ENCODE assay signal across 8 cellular contexts in the genomic region with DNA sequence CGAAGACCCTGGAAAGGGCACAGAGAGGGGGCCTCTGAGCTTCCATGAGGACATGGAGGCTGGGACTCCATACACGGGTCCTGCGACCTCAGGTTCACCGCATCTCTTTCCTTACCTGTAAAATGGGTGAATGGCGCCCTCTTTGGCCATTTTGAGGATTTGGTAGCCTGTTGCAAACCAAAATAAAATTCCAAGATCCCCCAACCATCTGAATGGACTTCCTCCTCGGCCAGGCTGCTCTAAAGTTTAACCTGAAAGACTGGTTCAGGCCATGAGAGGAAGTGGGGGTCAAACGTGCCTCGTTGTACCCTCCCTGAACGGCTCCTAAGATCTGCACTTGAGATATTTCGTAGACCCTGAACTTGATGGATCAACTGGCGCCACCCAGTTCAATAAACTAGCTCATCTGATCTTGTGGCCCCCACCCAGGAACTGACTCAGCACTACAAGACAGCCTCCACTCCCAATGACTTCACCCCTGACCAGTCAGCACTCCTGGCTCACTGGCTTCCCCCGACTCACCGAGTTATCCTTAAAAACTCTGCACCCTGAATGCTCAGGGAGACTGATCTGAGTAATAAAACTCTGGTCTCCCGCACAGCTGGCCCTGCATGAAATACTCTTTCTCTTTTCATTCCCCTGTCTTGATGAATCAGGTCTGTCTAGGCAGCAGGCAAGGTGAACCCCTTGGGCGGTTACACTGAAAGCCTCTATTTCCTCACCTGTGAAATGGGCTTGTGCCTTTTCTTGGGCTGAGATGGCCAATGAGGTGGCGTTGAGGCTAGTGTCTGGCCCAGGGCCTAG. TPM values are rescaled to one million over a fixed set of nuclear protein-coding genes. Genes with fewer than 3 reads are reported as not detected.
DNase-seq lines count a peak whose midpoint lies in the region; ATAC-seq and TF ChIP-seq lines count a peak whose summit lies in the region.

No MANE protein-coding gene starts in this region.

- H3K36me3 Mint-ChIP-seq in osteocyte (ENCODE audit: unreplicated experiment), result no peaks in the 10 kb centered on the region
- H3K36me3 Mint-ChIP-seq in activated T-helper 2 cell treated with anti-CD3 and anti-CD28 coated beads, Interferon-gamma antibody, Interleukin-2, Interleukin-4, amounts not matched to agents 10 μg/mL and 5 μg/mL and 100 μg/mL, durations not matched to agents 14 hours and 24 hours and 36 hours (ENCODE audit: low read depth), result no peaks in the 10 kb centered on the region

- peaks cover 2% of the 10 kb centered on the region for H3K27me3 Mint-ChIP-seq in osteocyte (ENCODE audit: unreplicated experiment)
- no peaks in the 10 kb centered on the region for H3K27me3 Mint-ChIP-seq in activated T-helper 2 cell treated with anti-CD3 and anti-CD28 coated beads, Interferon-gamma antibody, Interleukin-2, Interleukin-4, amounts not matched to agents 10 μg/mL and 5 μg/mL and 100 μg/mL, durations not matched to agents 14 hours and 24 hours and 36 hours (ENCODE audit: low read depth)

- no peak overlapping the region for H3K27ac Mint-ChIP-seq in osteocyte (ENCODE audit: unreplicated experiment)
- no peak overlapping the region for H3K27ac Mint-ChIP-seq in activated T-helper 2 cell treated with anti-CD3 and anti-CD28 coated beads, Interferon-gamma antibody, Interleukin-2, Interleukin-4, amounts not matched to agents 10 μg/mL and 5 μg/mL and 100 μg/mL, durations not matched to agents 14 hours and 24 hours and 36 hours

- ATAC-seq in HG02981 (IDR thresholded peaks at IDR 0.05; ENCODE audit: unreplicated experiment) (no peak), GM18511 (IDR thresholded peaks at IDR 0.05; ENCODE audit: unreplicated experiment) (no peak)

- DNase-seq in GM10248 (ENCODE audit: extremely low spot score), result peak; percentile 67
- DNase-seq in MG63, result peak; percentile 90
- peak; percentile 22 to 47 for DNase-seq in dermis microvascular lymphatic vessel endothelial cell (ENCODE audit: low read depth in 2 of 2)
- DNase-seq in osteocyte (ENCODE audit: extremely low spot score, unreplicated experiment), result no peak
- DNase-seq in NCI-H774 (lab: John Stamatoyannopoulos, UW), result no peak
- no peak for DNase-seq in activated T-helper 2 cell treated with anti-CD3 and anti-CD28 coated beads, Interferon-gamma antibody, Interleukin-2, Interleukin-4, amounts not matched to agents 10 μg/mL and 5 μg/mL and 100 μg/mL, durations not matched to agents 14 hours and 24 hours and 36 hours (ENCODE audit: low spot score)

- TF ChIP-seq CTCF in GM10248 (IDR thresholded peaks at IDR 0.05; ENCODE audit: control extremely low read depth, extremely low read depth, low read depth, missing control alignments), result peak; percentile 48
- peak; percentile 50 for TF ChIP-seq CTCF in osteocyte (IDR thresholded peaks at IDR 0.05)

- no peak overlapping the region for H3K4me3 ChIP-seq in MG63

- peaks cover 12% of the 10 kb centered on the region for H3K4me1 Mint-ChIP-seq in osteocyte (ENCODE audit: unreplicated experiment)
- H3K4me1 Mint-ChIP-seq in activated T-helper 2 cell treated with anti-CD3 and anti-CD28 coated beads, Interferon-gamma antibody, Interleukin-2, Interleukin-4, amounts not matched to agents 10 μg/mL and 5 μg/mL and 100 μg/mL, durations not matched to agents 14 hours and 24 hours and 36 hours (ENCODE audit: low read depth), result no peaks in the 10 kb centered on the region

- no peaks in the 10 kb centered on the region for H3K36me3 ChIP-seq in MG63

- no peaks in the 10 kb centered on the region for H3K9me3 ChIP-seq in MG63

- POLR2A ChIA-PET in GM10248 (lab: Yijun Ruan, JAX), result no interaction called here

- H3K4me3 Mint-ChIP-seq in osteocyte (ENCODE audit: unreplicated experiment), result no peak overlapping the region
- no peak overlapping the region for H3K4me3 Mint-ChIP-seq in activated T-helper 2 cell treated with anti-CD3 and anti-CD28 coated beads, Interferon-gamma antibody, Interleukin-2, Interleukin-4, amounts not matched to agents 10 μg/mL and 5 μg/mL and 100 μg/mL, durations not matched to agents 14 hours and 24 hours and 36 hours (ENCODE audit: low read depth)

- intact Hi-C loops in activated T-helper 2 cell treated with anti-CD3 and anti-CD28 coated beads, Interferon-gamma antibody, Interleukin-2, Interleukin-4, amounts not matched to agents 10 μg/mL and 5 μg/mL and 100 μg/mL, durations not matched to agents 14 hours and 24 hours and 36 hours (cut with micrococcal nuclease), result loop anchor here (5.0 kb wide), 1 partner anchor 80 kb away; no protein-coding TSS in a partner anchor

- H3K9me3 Mint-ChIP-seq in osteocyte (ENCODE audit: unreplicated experiment), result no peaks in the 10 kb centered on the region
- H3K9me3 Mint-ChIP-seq in activated T-helper 2 cell treated with anti-CD3 and anti-CD28 coated beads, Interferon-gamma antibody, Interleukin-2, Interleukin-4, amounts not matched to agents 10 μg/mL and 5 μg/mL and 100 μg/mL, durations not matched to agents 14 hours and 24 hours and 36 hours, result no peaks in the 10 kb centered on the region

- no peaks in the 10 kb centered on the region for H3K27me3 ChIP-seq in MG63

- CTCF ChIA-PET in GM10248 (lab: Yijun Ruan, JAX), result interaction anchor here (0.9 to 8.5 kb wide), 10 partner anchors 10 to 86 kb away, joined by 3 to 79 read pairs (median 4); no protein-coding TSS in a partner anchor

RNA-seq across cellular contexts. Expression of a gene that starts 32.9 kb away (rescaled TPM):
- total RNA-seq in MG63 (2014; rRNA removed; shearing (Covaris generic); ENCODE audit: low replicate concordance), result 0.33 TPM in 1 of 2 replicates, not detected in the other
- total RNA-seq in dermis microvascular lymphatic vessel endothelial cell (not detected in 2 replicates), osteocyte (0.26 and 0.54 TPM in 2 replicates)
- total RNA-seq in activated T-helper 2 cell treated with anti-CD3 and anti-CD28 coated beads, Interferon-gamma antibody, Interleukin-2, Interleukin-4, amounts not matched to agents 10 μg/mL and 5 μg/mL and 100 μg/mL, durations not matched to agents 14 hours and 24 hours and 36 hours, result not detected in 2 replicates

RNA-seq across cellular contexts. Expression of a gene that starts 45.3 kb away (rescaled TPM):
- total RNA-seq in MG63 (2014; rRNA removed; shearing (Covaris generic); ENCODE audit: low replicate concordance), result 1.1 TPM in 1 of 2 replicates, not detected in the other
- under 0.01 TPM in 1 of 2 replicates, not detected in the other for total RNA-seq in dermis microvascular lymphatic vessel endothelial cell
- 10.3 and 10.7 TPM in 2 replicates for total RNA-seq in osteocyte
- total RNA-seq in activated T-helper 2 cell treated with anti-CD3 and anti-CD28 coated beads, Interferon-gamma antibody, Interleukin-2, Interleukin-4, amounts not matched to agents 10 μg/mL and 5 μg/mL and 100 μg/mL, durations not matched to agents 14 hours and 24 hours and 36 hours, result not detected in 2 replicates

Comparison
In these comparisons a context has a peak if more than half of its experiments do, and no peak if none do; other contexts are left out.
1. DNase-seq: peak in GM10248 (single experiment), MG63 (single experiment) and dermis microvascular lymphatic vessel endothelial cell (2 of 2); none in osteocyte (single experiment), NCI-H774 (single experiment) and activated T-helper 2 cell treated with anti-CD3 and anti-CD28 coated beads, Interferon-gamma antibody, Interleukin-2, Interleukin-4, amounts not matched to agents 10 μg/mL and 5 μg/mL and 100 μg/mL, durations not matched to agents 14 hours and 24 hours and 36 hours (single experiment).